25 cellular contexts compared by ENCODE assay signal in the genomic region with DNA sequence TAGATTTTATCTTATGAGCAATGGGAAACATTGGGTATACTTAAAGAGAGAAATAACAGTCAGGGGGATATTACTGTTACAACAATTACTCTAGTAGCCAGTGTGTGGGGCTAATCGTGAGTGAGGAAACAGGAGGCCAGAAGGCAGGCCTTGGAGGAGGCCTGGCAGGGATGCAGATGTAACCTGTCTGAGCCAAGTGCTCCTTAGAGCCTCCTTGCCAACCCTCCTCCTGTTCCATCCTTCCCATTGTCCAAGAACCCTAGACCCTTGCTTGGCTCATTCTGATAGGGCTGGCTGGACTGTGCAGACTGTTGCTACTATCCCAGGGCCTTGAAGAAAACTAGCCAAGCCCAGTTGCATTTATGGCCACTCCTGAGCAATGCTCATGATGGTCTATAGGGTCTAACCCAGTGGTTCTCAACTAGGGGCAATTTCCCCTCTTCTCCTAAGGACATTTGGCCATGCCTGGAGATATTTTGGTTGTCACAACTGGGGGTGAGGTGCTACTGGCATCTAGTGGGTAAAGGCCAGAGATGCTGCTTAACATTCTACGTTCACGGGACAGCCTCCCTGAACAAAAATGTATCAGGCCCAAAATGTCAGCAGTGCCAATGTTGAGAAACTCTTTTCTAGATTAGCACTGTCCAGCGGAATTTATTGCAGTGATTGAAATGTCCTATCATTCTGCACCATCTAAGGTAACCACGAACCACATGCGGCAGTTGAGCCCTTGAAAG. TPM values are rescaled to one million over a fixed set of nuclear protein-coding genes. Genes with fewer than 3 reads are reported as not detected.
DNase-seq lines count a peak whose midpoint lies in the region; TF ChIP-seq lines count a peak whose summit lies in the region.
"Had no signal": no experiment of that assay in that cellular context is flagged by ENCODE, and none has a peak within 500 bp of the region (broad histone marks: within the 10 kb centered on the region; RNA-seq: fewer than 3 reads in every experiment).

No MANE protein-coding gene starts in this region.

- H3K9me3 Mint-ChIP-seq in MCF 10A (ENCODE audit: unreplicated experiment) (no peaks in the 10 kb centered on the region), type B pancreatic cell (peaks cover 4% of the 10 kb centered on the region)
- H3K9me3 Mint-ChIP-seq: activated T-helper 2 cell treated with anti-CD3 and anti-CD28 coated beads, Interferon-gamma antibody, Interleukin-2, Interleukin-4, amounts not matched to agents 10 μg/mL and 5 μg/mL and 100 μg/mL, durations not matched to agents 14 hours and 24 hours and 36 hours; WTC11 had no signal

- H3K36me3 Mint-ChIP-seq in MCF 10A (ENCODE audit: insufficient read depth, unreplicated experiment) (no peaks in the 10 kb centered on the region), type B pancreatic cell (no peaks in the 10 kb centered on the region)
- H3K36me3 Mint-ChIP-seq: activated naive CD8-positive, alpha-beta T cell; WTC11 had no signal

- H3K36me3 ChIP-seq in breast epithelium, result no peaks in the 10 kb centered on the region
- no peaks in the 10 kb centered on the region for H3K36me3 ChIP-seq in prostate gland
- H3K36me3 ChIP-seq: HAP-1, heart right ventricle had no signal

- TF ChIP-seq POLR2A in breast epithelium (IDR thresholded peaks at IDR 0.05) (no peak), prostate gland (IDR thresholded peaks at IDR 0.05) (no peak)

- DNase-seq in MCF 10A (ENCODE audit: unreplicated experiment), result peak; percentile 9
- DNase-seq in breast epithelium (ENCODE audit: low spot score in 2 of 2), result no peak
- DNase-seq in amniotic epithelial cell (ENCODE audit: low read depth), result peak; percentile 8
- no peak for DNase-seq in fibroblast of villous mesenchyme (ENCODE audit: low read depth)
- no peak for DNase-seq in type B pancreatic cell (ENCODE audit: extremely low spot score, unreplicated experiment)
- DNase-seq in prostate gland (ENCODE audit: low spot score), result no peak
- DNase-seq in hippocampal formation (lab: John Stamatoyannopoulos, UW), result no peak
- DNase-seq in NCI-H1436 (lab: John Stamatoyannopoulos, UW), result no peak
- DNase-seq: activated CD8-positive, alpha-beta memory T cell treated with anti-CD3 and anti-CD28 coated beads, Interleukin-2, amount 50 U/mL, for 48 hours; cortex of kidney; heart right ventricle; KG1; NCI-H1048; NCI-H2029; NCI-H345; NCI-H82; OCI-M1; stimulated activated CD4-positive, alpha-beta T cell treated with anti-CD3 and anti-CD28 coated beads, Interleukin-4, amount 100 ng/mL, for 1 hour; stimulated activated naive CD4-positive, alpha-beta T cell; T-helper 9 cell had no signal

- POLR2A ChIA-PET in MCF 10A (lab: Yijun Ruan, JAX), result no interaction called here

- H3K4me3 Mint-ChIP-seq in MCF 10A (ENCODE audit: unreplicated experiment), result no peak overlapping the region
- H3K4me3 Mint-ChIP-seq in type B pancreatic cell, result no peak overlapping the region
- H3K4me3 Mint-ChIP-seq: activated naive CD8-positive, alpha-beta T cell; WTC11 had no signal

- H3K4me1 ChIP-seq in breast epithelium (no peaks in the 10 kb centered on the region), prostate gland (replicated peaks) (no peaks in the 10 kb centered on the region)
- H3K4me1 ChIP-seq: HAP-1 had no signal

- H3K4me3 ChIP-seq in breast epithelium (no peak overlapping the region), fibroblast of villous mesenchyme (ENCODE audit: low read depth, low read length) (no peak overlapping the region), prostate gland (no peak overlapping the region)
- H3K4me3 ChIP-seq: HAP-1, heart right ventricle had no signal

- TF ChIP-seq CTCF in MCF 10A (IDR thresholded peaks at IDR 0.05; ENCODE audit: unreplicated experiment) (peak; percentile 9), breast epithelium (IDR thresholded peaks at IDR 0.05) (no peak), fibroblast of villous mesenchyme (IDR thresholded peaks at IDR 0.05; ENCODE audit: insufficient read depth, low read depth, low read length) (peak; percentile 23), type B pancreatic cell (conservative IDR thresholded peaks at IDR 0.05) (peak; percentile 23), prostate gland (IDR thresholded peaks at IDR 0.05) (no peak)

- intact Hi-C loops in MCF 10A (cut with micrococcal nuclease), result no loop called here
- intact Hi-C loops in breast epithelium (cut with DNase I; ENCODE audit: low total_unique reads), result no loop called here
- intact Hi-C loops in prostate gland (cut with DNase I), result no loop called here

- H3K27me3 ChIP-seq in breast epithelium, result peaks cover 0 to 6% of the 10 kb centered on the region in 2 donors
- no peaks in the 10 kb centered on the region for H3K27me3 ChIP-seq in prostate gland (replicated peaks; ENCODE audit: insufficient read depth)

- H3K27ac Mint-ChIP-seq in MCF 10A (ENCODE audit: low read depth, unreplicated experiment) (no peak overlapping the region), type B pancreatic cell (no peak overlapping the region)
- H3K27ac Mint-ChIP-seq: activated naive CD8-positive, alpha-beta T cell; activated T-helper 2 cell treated with anti-CD3 and anti-CD28 coated beads, Interferon-gamma antibody, Interleukin-2, Interleukin-4, amounts not matched to agents 10 μg/mL and 5 μg/mL and 100 μg/mL, durations not matched to agents 14 hours and 24 hours and 36 hours; progenitor cell of endocrine pancreas; WTC11 had no signal

- BruUV-seq in MCF 10A (replicated peaks; lab: Mats Ljungman, UMichigan), result no TSS peak

- no peak overlapping the region for H3K27ac ChIP-seq in breast epithelium
- no peak overlapping the region for H3K27ac ChIP-seq in prostate gland
- H3K27ac ChIP-seq: heart right ventricle had no signal

- H3K4me1 Mint-ChIP-seq in MCF 10A (ENCODE audit: insufficient read depth, unreplicated experiment), result no peaks in the 10 kb centered on the region
- H3K4me1 Mint-ChIP-seq in type B pancreatic cell (ENCODE audit: unreplicated experiment), result no peaks in the 10 kb centered on the region
- H3K4me1 Mint-ChIP-seq: WTC11 had no signal

- no peaks in the 10 kb centered on the region for H3K27me3 Mint-ChIP-seq in MCF 10A (ENCODE audit: insufficient read depth, unreplicated experiment)
- H3K27me3 Mint-ChIP-seq in type B pancreatic cell, result peaks cover 13% of the 10 kb centered on the region

- no peaks in the 10 kb centered on the region for H3K9me3 ChIP-seq in breast epithelium
- H3K9me3 ChIP-seq in prostate gland, result no peaks in the 10 kb centered on the region
- H3K9me3 ChIP-seq: HAP-1, heart right ventricle had no signal

- CTCF ChIA-PET in MCF 10A (lab: Yijun Ruan, JAX), result no interaction called here

- WGBS in prostate gland, result 85% methylated on average over 6 of the region's 6 CpGs

RNA-seq across cellular contexts. Expression of a gene that starts 24.4 kb away (rescaled TPM):
- total RNA-seq in MCF 10A (2022), result 0.44 TPM in 1 of 2 replicates, not detected in the other
- total RNA-seq in breast epithelium, result 1 to 10 TPM in 2 of 3 donors, under 1 TPM in 1; 0.88 to 2.2 (median 2.0) TPM
- under 0.01 TPM in 1 of 2 replicates, not detected in the other for total RNA-seq in fibroblast of villous mesenchyme
- total RNA-seq in type B pancreatic cell (ENCODE audit: low replicate concordance), result 8.9 and 16.1 TPM in 2 replicates
- 1 to 10 TPM; 1.7 to 4.1 TPM for total RNA-seq in prostate gland

Comparison
In these comparisons a context has a peak if more than half of its experiments do, and no peak if none do; other contexts are left out.
1. DNase-seq: peak in MCF 10A (single experiment) and amniotic epithelial cell (single experiment); none in breast epithelium (0 of 2), fibroblast of villous mesenchyme (single experiment), type B pancreatic cell (single experiment), prostate gland (single experiment), hippocampal formation (0 of 2) and NCI-H1436 (single experiment).
2. CTCF ChIP-seq: peak in MCF 10A (single experiment), fibroblast of villous mesenchyme (single experiment) and type B pancreatic cell (single experiment); none in breast epithelium (0 of 3) and prostate gland (0 of 4).